Comparison of ENCODE assay signal across 8 cellular contexts in the genomic region with DNA sequence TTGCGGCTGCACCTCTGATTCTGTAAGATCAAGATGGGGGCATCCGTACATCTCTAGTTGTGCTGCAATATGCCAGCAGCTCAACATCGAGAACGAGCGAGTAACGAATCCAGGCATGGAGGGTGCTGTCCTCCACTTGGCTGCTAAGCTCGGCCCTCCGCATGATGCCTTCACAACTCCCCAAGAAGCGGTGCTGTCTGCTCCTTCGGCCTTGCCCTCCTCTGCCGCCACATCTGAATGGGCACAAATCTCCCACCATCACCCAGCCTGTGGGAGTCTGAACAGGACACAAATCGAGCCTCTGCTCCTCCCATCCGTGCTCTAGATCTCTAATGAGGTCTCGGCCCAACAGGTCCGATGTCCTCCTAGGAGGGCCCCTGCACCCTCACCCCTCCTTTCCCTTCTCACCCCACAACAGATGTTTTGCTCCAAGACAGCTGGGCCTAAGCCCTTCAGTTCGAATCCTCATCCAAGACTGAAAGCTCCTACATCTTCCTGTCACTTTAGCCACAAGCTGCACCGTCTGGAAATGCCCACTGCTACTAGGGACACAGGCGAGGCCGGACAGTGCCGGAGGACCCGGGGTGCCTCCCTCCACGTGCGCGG.
DNase-seq lines count a peak whose midpoint lies in the region; ATAC-seq, FAIRE-seq and TF ChIP-seq lines count a peak whose summit lies in the region.

No MANE protein-coding gene starts in this region.

- 0 out of 2 replicates have a peak, but pooled peaks cover 1% of the 10 kb centered on the region for H3K9me3 ChIP-seq in MG63
- H3K9me3 ChIP-seq in muscle layer of duodenum (ENCODE audit: control insufficient read depth in 1 of 2, low read length in 2 of 2) = peaks cover 0 to 5% of the 10 kb centered on the region in 2 donors

- FAIRE-seq in D721Med (lab: Jason Lieb, UNC) = no peak

- H3K4me1 Mint-ChIP-seq in chondrocyte (ENCODE audit: low read depth) = peaks cover 27% of the 10 kb centered on the region

- DNase-seq in D341Med (ENCODE audit: low spot score) = peak; percentile 20
- DNase-seq in MG63 = no peak
- no peak for DNase-seq in chondrocyte (ENCODE audit: low spot score)
- no peak for DNase-seq in NCI-H1092 treated with DMSO at 0.1 percent for 48 hours (lab: John Stamatoyannopoulos, UW)
- no peak for DNase-seq in D721Med (ENCODE audit: insufficient read length, low spot score)

- H3K36me3 Mint-ChIP-seq in chondrocyte (ENCODE audit: low read depth) = peaks cover 12% of the 10 kb centered on the region

- peaks cover 6% of the 10 kb centered on the region for H3K9me3 Mint-ChIP-seq in chondrocyte (ENCODE audit: low read depth)

- peak overlapping the region; percentile 96 for H3K4me3 Mint-ChIP-seq in chondrocyte (ENCODE audit: unreplicated experiment)

- H3K27me3 ChIP-seq in MG63 (no peaks in the 10 kb centered on the region), muscle layer of duodenum (ENCODE audit: low read depth, low read length) (no peaks in the 10 kb centered on the region)

- TF ChIP-seq CTCF in chondrocyte (IDR thresholded peaks at IDR 0.05) (no peak), D721Med (IDR thresholded peaks at IDR 0.05; ENCODE audit: insufficient read depth, missing control alignments) (no peak)

- H3K36me3 ChIP-seq in MG63 (peaks cover 8% of the 10 kb centered on the region; the same call in 1 of the 2 replicates), muscle layer of duodenum (ENCODE audit: control insufficient read depth in 1 of 2, insufficient read depth in 2 of 2, low read length in 2 of 2) (peaks cover 0 to 20% of the 10 kb centered on the region in 2 donors)

- ATAC-seq in GM18498 (IDR thresholded peaks at IDR 0.05; ENCODE audit: unreplicated experiment) = no peak
- no peak for ATAC-seq in GM19397 (IDR thresholded peaks at IDR 0.05; ENCODE audit: unreplicated experiment)

- no peak overlapping the region for H3K27ac ChIP-seq in muscle layer of duodenum (ENCODE audit: low read length)

- H3K4me1 ChIP-seq in muscle layer of duodenum (ENCODE audit: control insufficient read depth in 1 of 2, insufficient read depth in 2 of 2, low read length in 2 of 2) = peaks cover 0 to 12% of the 10 kb centered on the region in 2 donors

- H3K4me3 ChIP-seq in MG63 = peak overlapping the region; percentile 96
- H3K4me3 ChIP-seq in muscle layer of duodenum (ENCODE audit: low read depth in 1 of 2, low read length in 2 of 2) = peak overlapping the region; percentile 90 to 94

- no peaks in the 10 kb centered on the region for H3K27me3 Mint-ChIP-seq in chondrocyte (ENCODE audit: low read depth)

- peak overlapping the region; percentile 91 for H3K27ac Mint-ChIP-seq in chondrocyte (ENCODE audit: unreplicated experiment)
